21 cellular contexts compared by ENCODE assay signal in genomic region chr13:19764237-19764636, GRCh38. TPM values are rescaled to one million over a fixed set of nuclear protein-coding genes. Genes with fewer than 3 reads are reported as not detected.
DNase-seq lines count a peak whose midpoint lies in the region; ATAC-seq and TF ChIP-seq lines count a peak whose summit lies in the region.
"Had no signal": no experiment of that assay in that cellular context is flagged by ENCODE, and none has a peak within 500 bp of the region (broad histone marks: within the 10 kb centered on the region; RNA-seq: fewer than 3 reads in every experiment).

No MANE protein-coding gene starts in this region.

- H3K36me3 Mint-ChIP-seq in activated CD4-positive, alpha-beta T cell treated with anti-CD3 and anti-CD28 coated beads, Interleukin-2, amount 10 ng/mL, durations not matched to agents 24 days and 14 days (ENCODE audit: low read depth): peaks cover 54% of the 10 kb centered on the region
- H3K36me3 Mint-ChIP-seq in T-helper 17 cell (ENCODE audit: low read depth) (peaks cover 3% of the 10 kb centered on the region), Calu3 (ENCODE audit: insufficient read depth, unreplicated experiment) (peaks cover 10% of the 10 kb centered on the region)
- peaks cover 61% of the 10 kb centered on the region for H3K36me3 Mint-ChIP-seq in central memory CD8-positive, alpha-beta T cell (ENCODE audit: insufficient read depth)
- H3K36me3 Mint-ChIP-seq in stimulated activated memory B cell treated with anti-CD40 and anti-IgM and Interleukin-4, amounts not matched to agents 10 μg/mL and 1 μg/mL and 100 μg/mL, for 72 hours: peaks cover 49% of the 10 kb centered on the region

- H3K4me3 Mint-ChIP-seq in activated CD4-positive, alpha-beta T cell treated with anti-CD3 and anti-CD28 coated beads, Interleukin-2, amount 10 ng/mL, durations not matched to agents 24 days and 14 days: no peak overlapping the region
- no peak overlapping the region for H3K4me3 Mint-ChIP-seq in T-helper 17 cell
- no peak overlapping the region for H3K4me3 Mint-ChIP-seq in central memory CD8-positive, alpha-beta T cell
- H3K4me3 Mint-ChIP-seq in stimulated activated memory B cell treated with anti-CD40 and anti-IgM and Interleukin-4, amounts not matched to agents 10 μg/mL and 1 μg/mL and 100 μg/mL, for 72 hours: no peak overlapping the region
- H3K4me3 Mint-ChIP-seq in Calu3 (ENCODE audit: low read depth, unreplicated experiment): no peak overlapping the region

- no peak for ATAC-seq in T-helper 17 cell
- ATAC-seq in central memory CD8-positive, alpha-beta T cell (replicated peaks; ENCODE audit: extremely low read depth, poor library complexity, severe bottlenecking): no peak
- ATAC-seq in stimulated activated memory B cell treated with anti-CD40 and anti-IgM and Interleukin-4, amounts not matched to agents 10 μg/mL and 1 μg/mL and 100 μg/mL, for 72 hours: no peak
- ATAC-seq: A549, HCT116, PC-3 had no signal

- peaks cover 37% of the 10 kb centered on the region for H3K4me1 Mint-ChIP-seq in activated CD4-positive, alpha-beta T cell treated with anti-CD3 and anti-CD28 coated beads, Interleukin-2, amount 10 ng/mL, durations not matched to agents 24 days and 14 days
- H3K4me1 Mint-ChIP-seq in T-helper 17 cell (peaks cover 31% of the 10 kb centered on the region), Calu3 (ENCODE audit: low read depth, unreplicated experiment) (peaks cover 8% of the 10 kb centered on the region)
- H3K4me1 Mint-ChIP-seq in central memory CD8-positive, alpha-beta T cell: peaks cover 59% of the 10 kb centered on the region
- H3K4me1 Mint-ChIP-seq in stimulated activated memory B cell treated with anti-CD40 and anti-IgM and Interleukin-4, amounts not matched to agents 10 μg/mL and 1 μg/mL and 100 μg/mL, for 72 hours: peaks cover 55% of the 10 kb centered on the region

- intact Hi-C loops in activated CD4-positive, alpha-beta T cell treated with anti-CD3 and anti-CD28 coated beads, Interleukin-2, amount 10 ng/mL, durations not matched to agents 24 days and 14 days (cut with micrococcal nuclease): no loop called here
- intact Hi-C loops in Calu3 (cut with micrococcal nuclease; ENCODE audit: unreplicated experiment): no loop called here

- H3K27ac Mint-ChIP-seq in activated CD4-positive, alpha-beta T cell treated with anti-CD3 and anti-CD28 coated beads, Interleukin-2, amount 10 ng/mL, durations not matched to agents 24 days and 14 days: peak overlapping the region; percentile 37
- H3K27ac Mint-ChIP-seq in T-helper 17 cell (peak overlapping the region; percentile 47), Calu3 (ENCODE audit: unreplicated experiment) (no peak overlapping the region)
- peak overlapping the region; percentile 51 for H3K27ac Mint-ChIP-seq in central memory CD8-positive, alpha-beta T cell (ENCODE audit: low read depth)
- peak overlapping the region; percentile 39 for H3K27ac Mint-ChIP-seq in stimulated activated memory B cell treated with anti-CD40 and anti-IgM and Interleukin-4, amounts not matched to agents 10 μg/mL and 1 μg/mL and 100 μg/mL, for 72 hours

- TF ChIP-seq CTCF in Calu3 (IDR thresholded peaks at IDR 0.05; ENCODE audit: unreplicated experiment): no peak

- CTCF ChIA-PET in Calu3 (lab: Charles Lee): no interaction called here

- no TSS peak for BruUV-seq in Calu3 (replicated peaks; lab: Mats Ljungman, UMichigan)

- H3K9me3 ChIP-seq in T-helper 17 cell (ENCODE audit: control insufficient read depth, low read length, poor library complexity, severe bottlenecking): no peaks in the 10 kb centered on the region
- H3K9me3 ChIP-seq: A549 had no signal

- no peak for DNase-seq in activated CD4-positive, alpha-beta T cell treated with anti-CD3 and anti-CD28 coated beads, Interleukin-2, amount 10 ng/mL, durations not matched to agents 24 days and 14 days
- DNase-seq in activated CD4-positive, alpha-beta T cell treated with anti-CD3 and anti-CD28 coated beads for 4 hours: no peak
- DNase-seq in T-helper 17 cell (no peak), NCI-H2107 treated with DMSO at 0.1 percent for 48 hours (lab: John Stamatoyannopoulos, UW; ENCODE audit: unreplicated experiment) (no peak), Calu3 (no peak)
- no peak for DNase-seq in central memory CD8-positive, alpha-beta T cell (ENCODE audit: low spot score in 2 of 2)
- DNase-seq: DMS 273 treated with DMSO at 0.1 percent for 48 hours, GF-D8, GM23248, Kasumi-1, MM.1S, NCI-H1105 treated with DMSO at 0.1 percent for 48 hours, NCI-H187 treated with DMSO at 0.1 percent for 48 hours, NCI-H2171 treated with DMSO at 0.1 percent for 48 hours, NCI-H446 treated with DMSO at 0.1 percent for 48 hours, NCI-H748 treated with DMSO at 0.1 percent for 48 hours, PC-3 had no signal

- no peaks in the 10 kb centered on the region for H3K27me3 Mint-ChIP-seq in activated CD4-positive, alpha-beta T cell treated with anti-CD3 and anti-CD28 coated beads, Interleukin-2, amount 10 ng/mL, durations not matched to agents 24 days and 14 days
- no peaks in the 10 kb centered on the region for H3K27me3 Mint-ChIP-seq in T-helper 17 cell
- no peaks in the 10 kb centered on the region for H3K27me3 Mint-ChIP-seq in central memory CD8-positive, alpha-beta T cell
- H3K27me3 Mint-ChIP-seq in stimulated activated memory B cell treated with anti-CD40 and anti-IgM and Interleukin-4, amounts not matched to agents 10 μg/mL and 1 μg/mL and 100 μg/mL, for 72 hours: no peaks in the 10 kb centered on the region
- H3K27me3 Mint-ChIP-seq in Calu3 (ENCODE audit: unreplicated experiment): no peaks in the 10 kb centered on the region
- H3K27me3 Mint-ChIP-seq: IgD-negative memory B cell had no signal

- H3K9me3 Mint-ChIP-seq in activated CD4-positive, alpha-beta T cell treated with anti-CD3 and anti-CD28 coated beads, Interleukin-2, amount 10 ng/mL, durations not matched to agents 24 days and 14 days: no peaks in the 10 kb centered on the region
- no peaks in the 10 kb centered on the region for H3K9me3 Mint-ChIP-seq in central memory CD8-positive, alpha-beta T cell
- no peaks in the 10 kb centered on the region for H3K9me3 Mint-ChIP-seq in stimulated activated memory B cell treated with anti-CD40 and anti-IgM and Interleukin-4, amounts not matched to agents 10 μg/mL and 1 μg/mL and 100 μg/mL, for 72 hours
- H3K9me3 Mint-ChIP-seq in Calu3 (ENCODE audit: low read depth, unreplicated experiment): no peaks in the 10 kb centered on the region
- H3K9me3 Mint-ChIP-seq: IgD-negative memory B cell had no signal

RNA-seq across cellular contexts. Expression of gene PSPC1, which starts 18.5 kb away (rescaled TPM):
- 71.8 and 73.3 TPM in 2 replicates for total RNA-seq in activated CD4-positive, alpha-beta T cell treated with anti-CD3 and anti-CD28 coated beads, Interleukin-2, amount 10 ng/mL, durations not matched to agents 24 days and 14 days
- total RNA-seq in T-helper 17 cell (10 to 100 TPM; 75.2 to 84.9 TPM), Calu3 (2022) (60.7 and 62.3 TPM in 2 replicates)
